Comparison of ENCODE assay signal across 14 cellular contexts in genomic region chr5:35308391-35308790, GRCh38.
DNase-seq lines count a peak whose midpoint lies in the region; ATAC-seq and TF ChIP-seq lines count a peak whose summit lies in the region.
"Had no signal": no experiment of that assay in that cellular context is flagged by ENCODE, and none has a peak within 500 bp of the region (broad histone marks: within the 10 kb centered on the region; RNA-seq: fewer than 3 reads in every experiment).

No MANE protein-coding gene starts in this region.

- no peak overlapping the region for H3K9ac ChIP-seq in endodermal cell (ENCODE audit: extremely low read depth, low read length, poor library complexity, severe bottlenecking)

- no peak for TF ChIP-seq CTCF in endodermal cell (conservative IDR thresholded peaks at IDR 0.05)

- H3K4me3 ChIP-seq in endodermal cell (ENCODE audit: low read length), result no peak overlapping the region
- H3K4me3 ChIP-seq: sigmoid colon had no signal

- peak; percentile 52 for DNase-seq in endodermal cell
- DNase-seq in activated CD4-positive, alpha-beta T cell treated with anti-CD3 and anti-CD28 coated beads, Interleukin-2, amount 50 U/mL, for 48 hours, result no peak
- DNase-seq in effector CD4-positive, alpha-beta T cell, result no peak
- no peak for DNase-seq in inferior parietal cortex (ENCODE audit: extremely low spot score)
- no peak for DNase-seq in glomerular visceral epithelial cell (ENCODE audit: extremely low spot score)
- DNase-seq: central memory CD4-positive, alpha-beta T cell; erythroblast; NCI-H526 treated with DMSO at 0.1 percent for 48 hours; sigmoid colon; trophoblast cell had no signal

- peak; percentile 85 for ATAC-seq in GM18498 (IDR thresholded peaks at IDR 0.05; ENCODE audit: unreplicated experiment)
- ATAC-seq in GM21367 (IDR thresholded peaks at IDR 0.05; ENCODE audit: unreplicated experiment), result peak; percentile 65
- peak; percentile 69 for ATAC-seq in HG03469 (IDR thresholded peaks at IDR 0.05; ENCODE audit: unreplicated experiment)
- ATAC-seq: activated T-helper 17 cell treated with anti-CD3 and anti-CD28 coated beads, Interleukin-2, amount 50 U/mL, for 72 hours had no signal

- no peaks in the 10 kb centered on the region for H3K9me3 ChIP-seq in endodermal cell (ENCODE audit: control insufficient read depth, low read length)
- H3K9me3 ChIP-seq: sigmoid colon had no signal

- no peaks in the 10 kb centered on the region for H3K4me1 ChIP-seq in endodermal cell (ENCODE audit: control insufficient read depth, insufficient read depth, low read length)
- H3K4me1 ChIP-seq: sigmoid colon had no signal

- H3K27me3 ChIP-seq in endodermal cell (ENCODE audit: control insufficient read depth, insufficient read depth, low read length, poor library complexity, severe bottlenecking), result no peaks in the 10 kb centered on the region
- H3K27me3 ChIP-seq: sigmoid colon had no signal

- H3K27ac ChIP-seq in endodermal cell (ENCODE audit: low read depth, low read length), result no peak overlapping the region
- H3K27ac ChIP-seq: sigmoid colon had no signal

- no peak overlapping the region for H3K27ac Mint-ChIP-seq in endodermal cell
- H3K27ac Mint-ChIP-seq: activated T-helper 17 cell treated with anti-CD3 and anti-CD28 coated beads, Interleukin-2, amount 50 U/mL, for 72 hours had no signal

- peaks cover 15% of the 10 kb centered on the region for H3K4me1 Mint-ChIP-seq in endodermal cell
- H3K4me1 Mint-ChIP-seq: activated T-helper 17 cell treated with anti-CD3 and anti-CD28 coated beads, Interleukin-2, amount 50 U/mL, for 72 hours had no signal

- H3K9me3 Mint-ChIP-seq in endodermal cell, result no peaks in the 10 kb centered on the region
- H3K9me3 Mint-ChIP-seq: activated T-helper 17 cell treated with anti-CD3 and anti-CD28 coated beads, Interleukin-2, amount 50 U/mL, for 72 hours had no signal

- no peaks in the 10 kb centered on the region for H3K36me3 Mint-ChIP-seq in endodermal cell (ENCODE audit: low read depth)

- H3K4me3 Mint-ChIP-seq in endodermal cell, result no peak overlapping the region
- H3K4me3 Mint-ChIP-seq: activated T-helper 17 cell treated with anti-CD3 and anti-CD28 coated beads, Interleukin-2, amount 50 U/mL, for 72 hours had no signal

- 80 to 81% methylated on average over 2 of the region's 2 CpGs for WGBS in endodermal cell (ENCODE audit: insufficient coverage in 1 of 2, insufficient read length in 1 of 2), 2 experiments

- no peaks in the 10 kb centered on the region for H3K27me3 Mint-ChIP-seq in endodermal cell (ENCODE audit: insufficient read depth)

- no peaks in the 10 kb centered on the region for H3K36me3 ChIP-seq in endodermal cell (ENCODE audit: control insufficient read depth, insufficient read depth, low read length)
- H3K36me3 ChIP-seq: sigmoid colon had no signal
